ENCODE assay signal across 8 cellular contexts in the genomic region with DNA sequence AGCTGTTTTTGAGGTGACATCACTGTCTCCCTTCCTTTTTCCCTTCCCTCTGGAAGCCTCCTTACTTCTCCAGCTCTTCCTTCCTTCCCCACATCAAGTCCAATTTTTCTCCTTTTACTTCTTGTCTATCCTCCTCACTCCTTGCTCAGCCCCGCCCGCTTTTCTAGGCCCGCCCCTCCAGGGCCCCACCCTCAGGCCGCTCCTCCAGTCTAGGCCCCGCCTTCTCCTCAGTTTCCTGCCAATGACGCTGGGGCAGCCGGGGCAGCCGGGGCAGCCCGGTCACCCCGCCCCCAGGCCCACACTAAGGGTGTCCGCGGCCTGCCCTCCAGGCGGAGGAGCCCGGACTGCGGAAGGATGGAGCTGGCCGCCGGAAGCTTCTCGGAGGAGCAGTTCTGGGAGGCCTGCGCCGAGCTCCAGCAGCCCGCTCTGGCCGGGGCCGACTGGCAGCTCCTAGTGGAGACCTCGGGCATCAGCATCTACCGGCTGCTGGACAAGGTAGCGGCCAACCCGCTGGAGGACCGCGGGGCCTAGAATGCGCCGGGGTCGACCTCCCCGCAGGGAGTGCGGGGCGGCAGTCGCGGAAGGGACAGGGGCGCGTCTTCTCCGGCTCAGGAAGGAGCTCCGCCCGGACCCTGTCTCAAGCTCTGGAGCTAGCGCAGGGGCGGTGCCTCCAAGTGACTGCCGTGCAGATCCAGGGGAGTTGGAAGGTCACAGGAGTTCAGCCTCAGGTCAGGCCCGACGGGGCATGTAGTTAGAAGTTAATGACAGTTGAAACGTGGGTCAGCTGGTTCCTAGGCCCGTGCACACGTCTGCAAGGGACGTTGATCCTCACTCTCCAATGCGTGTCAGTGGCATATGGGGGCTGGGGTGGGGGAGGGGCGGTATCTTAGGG. TPM values are rescaled to one million over a fixed set of nuclear protein-coding genes. Genes with fewer than 3 reads are reported as not detected.
DNase-seq lines count a peak whose midpoint lies in the region; ATAC-seq and TF ChIP-seq lines count a peak whose summit lies in the region.

Gene PCTP (plus strand): TSS at position 302 of the 892 bp plus-strand sequence. CDS start 53 bp downstream, at position 355.

- no peaks in the 10 kb centered on the region for H4K20me1 ChIP-seq in OCI-LY7 (ENCODE audit: insufficient read depth, low read length)

- H3K36me3 ChIP-seq in CD8-positive, alpha-beta T cell (ENCODE audit: insufficient read depth, low read length), result no peaks in the 10 kb centered on the region
- H3K36me3 ChIP-seq in OCI-LY7 (ENCODE audit: insufficient read depth, low read length) (no peaks in the 10 kb centered on the region), mucosa of rectum (ENCODE audit: control insufficient read depth in 2 of 2, insufficient read depth in 2 of 2, low read length in 2 of 2) (no peaks in the 10 kb centered on the region)

- no peak for TF ChIP-seq CTCF in CD8-positive, alpha-beta T cell (IDR thresholded peaks at IDR 0.05)
- TF ChIP-seq CTCF in OCI-LY7 (conservative IDR thresholded peaks at IDR 0.05; ENCODE audit: low read length), result peak; percentile 60

- DNase-seq in CD8-positive, alpha-beta T cell, result peak; percentile 51 to 81 (median 73)
- peak; percentile 83 for DNase-seq in OCI-LY7 (ENCODE audit: low spot score)
- peak; percentile 81 for DNase-seq in activated T-cell treated with anti-CD3 and anti-CD28 coated beads, Interleukin-2, amount 50 U/mL, for 1 hour
- peak; percentile 91 to 92 for DNase-seq in erythroblast (lab: John Stamatoyannopoulos, UW)
- peak; percentile 94 for DNase-seq in stimulated activated CD8-positive, alpha-beta memory T cell treated with anti-CD3 and anti-CD28 coated beads, Interleukin-4, amount 100 ng/mL, for 48 hours

- no peaks in the 10 kb centered on the region for H3K9me3 ChIP-seq in CD8-positive, alpha-beta T cell (ENCODE audit: low read length)
- H3K9me3 ChIP-seq in OCI-LY7 (ENCODE audit: low read length) (no peaks in the 10 kb centered on the region), mucosa of rectum (ENCODE audit: control insufficient read depth in 2 of 2, low read length in 2 of 2) (no peaks in the 10 kb centered on the region)

- intact Hi-C loops in CD8-positive, alpha-beta T cell (cut with DNase I, micrococcal nuclease), result no loop called here
- intact Hi-C loops in OCI-LY7 (cut with micrococcal nuclease; ENCODE audit: unreplicated experiment), result no loop called here

- TF ChIP-seq POLR2A in erythroblast (IDR thresholded peaks at IDR 0.05; ENCODE audit: low read length), result peak; percentile 69

- H3K4me3 Mint-ChIP-seq in CD8-positive, alpha-beta T cell, result peak within 1 kb of the TSS; percentile 79

- peaks cover 19% of the 10 kb centered on the region for H3K4me1 Mint-ChIP-seq in CD8-positive, alpha-beta T cell (ENCODE audit: low read depth)

- no peaks in the 10 kb centered on the region for H3K27me3 ChIP-seq in CD8-positive, alpha-beta T cell (ENCODE audit: insufficient read depth, low read length)
- no peaks in the 10 kb centered on the region for H3K27me3 ChIP-seq in mucosa of rectum (ENCODE audit: control insufficient read depth in 2 of 2, insufficient read depth in 2 of 2, low read length in 2 of 2)

- peak within 1 kb of the TSS; percentile 88 for H3K4me2 ChIP-seq in OCI-LY7 (ENCODE audit: low read length)

- CTCF ChIA-PET in CD8-positive, alpha-beta T cell (lab: Charles Lee), result interaction anchor here (0.6 to 1.2 kb wide), 3 partner anchors 11 to 65 kb away, joined by 3 to 4 read pairs (median 3); no protein-coding TSS in a partner anchor
- CTCF ChIA-PET in OCI-LY7 (lab: Charles Lee; ENCODE audit: unreplicated experiment), result interaction anchor here (0.6 kb wide), 1 partner anchor 1227 kb away, joined by 3 read pairs; the partner anchor contains the start of gene SCPEP1

- peak within 1 kb of the TSS; percentile 58 for H3K4me3 ChIP-seq in CD8-positive, alpha-beta T cell (ENCODE audit: low read depth, low read length)
- H3K4me3 ChIP-seq in OCI-LY7 (ENCODE audit: low read depth, low read length, poor library complexity, severe bottlenecking), result peak within 1 kb of the TSS; percentile 82
- H3K4me3 ChIP-seq in mucosa of rectum (ENCODE audit: low read length in 2 of 2), result peak within 1 kb of the TSS; percentile 91 to 92

- H3K4me1 ChIP-seq in CD8-positive, alpha-beta T cell (ENCODE audit: insufficient read depth, low read length), result peaks cover 10% of the 10 kb centered on the region
- peaks cover 6% of the 10 kb centered on the region for H3K4me1 ChIP-seq in OCI-LY7 (ENCODE audit: insufficient read depth, low read length, poor library complexity, severe bottlenecking)
- H3K4me1 ChIP-seq in mucosa of rectum (ENCODE audit: control insufficient read depth in 2 of 2, insufficient read depth in 2 of 2, low read length in 2 of 2), result peaks cover 5 to 9% of the 10 kb centered on the region in 2 donors

- H3K9me2 ChIP-seq in OCI-LY7 (ENCODE audit: insufficient read depth, low read length), result no peaks in the 10 kb centered on the region

- H2AFZ ChIP-seq in OCI-LY7 (ENCODE audit: low read length), result peak within 1 kb of the TSS; percentile 98

- no peaks in the 10 kb centered on the region for H3K9me3 Mint-ChIP-seq in CD8-positive, alpha-beta T cell

- peaks cover 17% of the 10 kb centered on the region for H3K27me3 Mint-ChIP-seq in CD8-positive, alpha-beta T cell (ENCODE audit: low read depth)

- H3K36me3 Mint-ChIP-seq in CD8-positive, alpha-beta T cell, result no peaks in the 10 kb centered on the region

- no peaks in the 10 kb centered on the region for H3K79me2 ChIP-seq in OCI-LY7 (ENCODE audit: insufficient read depth, low read depth, low read length)

- H3K9ac ChIP-seq in mucosa of rectum (ENCODE audit: low read depth in 1 of 2, low read length in 2 of 2), result peak within 1 kb of the TSS; percentile 80

- peak; percentile 97 for ATAC-seq in CD8-positive, alpha-beta T cell
- peak; percentile 98 for ATAC-seq in GM19438 (IDR thresholded peaks at IDR 0.05; ENCODE audit: low read depth, unreplicated experiment)
- ATAC-seq in HG03571 (IDR thresholded peaks at IDR 0.05; ENCODE audit: unreplicated experiment), result peak; percentile 99

- POLR2A ChIA-PET in CD8-positive, alpha-beta T cell (lab: Charles Lee), result no interaction called here
- POLR2A ChIA-PET in OCI-LY7 (lab: Charles Lee), result interaction anchor here (0.6 to 1.1 kb wide), 5 partner anchors 9 to 395 kb away, joined by 3 to 6 read pairs (median 4); no protein-coding TSS in a partner anchor

- no peak within 1 kb of the TSS for H3K27ac ChIP-seq in CD8-positive, alpha-beta T cell (ENCODE audit: low read depth, low read length)
- H3K27ac ChIP-seq in OCI-LY7 (ENCODE audit: low read depth, low read length, poor library complexity, severe bottlenecking), result no peak within 1 kb of the TSS
- peak within 1 kb of the TSS; percentile 83 to 86 for H3K27ac ChIP-seq in mucosa of rectum (ENCODE audit: low read depth in 2 of 2, low read length in 2 of 2)

- BruUV-seq in OCI-LY7 (replicated peaks; lab: Mats Ljungman, UMichigan), result no TSS peak

- H3K27ac Mint-ChIP-seq in CD8-positive, alpha-beta T cell, result peak within 1 kb of the TSS; percentile 33

RNA-seq across cellular contexts. Expression of gene PCTP, which starts in this region (rescaled TPM):
- total RNA-seq in CD8-positive, alpha-beta T cell, result 1 to 10 TPM in 1 of 2 experiments, under 1 TPM in 1; 0.56 to 1.2 TPM
- total RNA-seq in OCI-LY7 (2014; rRNA removed; shearing (Covaris generic)), result 1.9 and 6.1 TPM in 2 replicates
- 9.3 and 9.4 TPM in 2 replicates for total RNA-seq in OCI-LY7 (2022)

Comparison
In these comparisons a context has a peak if more than half of its experiments do, and no peak if none do; other contexts are left out.
1. H3K27ac ChIP-seq: peak in mucosa of rectum (2 of 2); none in CD8-positive, alpha-beta T cell (single experiment) and OCI-LY7 (single experiment).
2. Peak in every context shown above with its lines, with median percentiles within 50 percentile points of each other: ATAC-seq, DNase-seq and H3K4me3 ChIP-seq.